In genomic region chr12:49264873-49265792, GRCh38 we compare ENCODE assay signal across 1 cellular context.
TF ChIP-seq lines count a peak whose summit lies in the region.

TUBA1C (plus strand) TSS chr12:49265082; CDS start chr12:49265182, 100 bp downstream.

TF ChIP-seq in GM23338, 12 proteins besides CTCF, POLR2A, EP300 and RAD21:
- TF ChIP-seq REST (IDR thresholded peaks at IDR 0.05; ENCODE audit: unreplicated experiment): no peak
- peak; percentile 98 for TF ChIP-seq POLR2AphosphoS5 (IDR thresholded peaks at IDR 0.05; ENCODE audit: low read depth)
- peak; percentile 57 for TF ChIP-seq CREB1 (CRISPR knock-in tag; IDR thresholded peaks at IDR 0.05; ENCODE audit: low read depth)
- peak; percentile 64; the same call in 1 of the 2 replicates for TF ChIP-seq ZNF114 (CRISPR knock-in tag; IDR thresholded peaks at IDR 0.05)
- no peak for TF ChIP-seq ZNF331 (CRISPR knock-in tag; IDR thresholded peaks at IDR 0.05; ENCODE audit: low read depth)
- TF ChIP-seq ETS1 (IDR thresholded peaks at IDR 0.05): peak; percentile 20; the same call in 1 of the 2 replicates
- no peak for TF ChIP-seq JUNB (IDR thresholded peaks at IDR 0.05; ENCODE audit: unreplicated experiment)
